21 cellular contexts compared by ENCODE assay signal in genomic region chr15:48510976-48511375, GRCh38.
DNase-seq lines count a peak whose midpoint lies in the region; ATAC-seq and TF ChIP-seq lines count a peak whose summit lies in the region.
"Had no signal": no experiment of that assay in that cellular context is flagged by ENCODE, and none has a peak within 500 bp of the region (broad histone marks: within the 10 kb centered on the region; RNA-seq: fewer than 3 reads in every experiment).

No MANE protein-coding gene starts in this region.

- no peaks in the 10 kb centered on the region for H3K27me3 ChIP-seq in tibial artery
- no peaks in the 10 kb centered on the region for H3K27me3 ChIP-seq in PC-3 (ENCODE audit: low read length)
- H3K27me3 ChIP-seq: cardiac muscle cell had no signal

- no peak overlapping the region for H3K4me2 ChIP-seq in PC-3 (ENCODE audit: low read length)

- H3K9ac ChIP-seq in PC-3 (ENCODE audit: low read length) = no peak overlapping the region

- H2AFZ ChIP-seq in PC-3 (ENCODE audit: low read length) = no peak overlapping the region

- POLR2A ChIA-PET in PC-3 (lab: Charles Lee; ENCODE audit: unreplicated experiment) = no interaction called here

- no peaks in the 10 kb centered on the region for H4K20me1 ChIP-seq in PC-3 (ENCODE audit: low read length)

- BruUV-seq in PC-3 (replicated peaks; lab: Mats Ljungman, UMichigan) = no TSS peak

- intact Hi-C loops in tibial artery (cut with DNase I; ENCODE audit: low total_unique reads) (no loop called here), PC-3 (cut with micrococcal nuclease) (no loop called here)

- H3K36me3 ChIP-seq in tibial artery (peaks cover 24 to 56% (median 39%) of the 10 kb centered on the region in 3 donors), PC-3 (ENCODE audit: low read depth, low read length) (no peaks in the 10 kb centered on the region)
- H3K36me3 ChIP-seq: cardiac muscle cell had no signal

- H3K27ac ChIP-seq in tibial artery = peak overlapping the region in 1 of 2 donors; percentile 18
- no peak overlapping the region for H3K27ac ChIP-seq in PC-3 (ENCODE audit: low read length)
- H3K27ac ChIP-seq: cardiac muscle cell, SK-N-MC had no signal

- TF ChIP-seq CTCF in fibroblast of mammary gland (conservative IDR thresholded peaks at IDR 0.05; ENCODE audit: control insufficient read depth, insufficient read depth, low read depth, low read length) (no peak), tibial artery (IDR thresholded peaks at IDR 0.05) (no peak), PC-3 (conservative IDR thresholded peaks at IDR 0.05; ENCODE audit: low read depth, low read length) (no peak)

- CTCF ChIA-PET in PC-3 (lab: Charles Lee) = no interaction called here

- H3K9me2 ChIP-seq in PC-3 (replicated peaks; ENCODE audit: low read length) = no peaks in the 10 kb centered on the region

- DNase-seq in RPMI7951 (ENCODE audit: low read depth) (peak; percentile 24), fibroblast of mammary gland (ENCODE audit: low read depth) (peak; percentile 53), mucosa of gallbladder (ENCODE audit: low spot score) (peak; percentile 70), tibial artery (peak; percentile 73 to 74), GF-D8 (lab: John Stamatoyannopoulos, UW) (no peak), PC-3 (no peak)
- DNase-seq: activated CD4-positive, alpha-beta T cell treated with anti-CD3 and anti-CD28 coated beads, Interleukin-2, amount 50 U/mL, for 4 hours; activated T-cell treated with anti-CD3 and anti-CD28 coated beads, Interleukin-2, amount 50 U/mL, for 4 hours; DMS79; effector memory CD8-positive, alpha-beta T cell; foreskin melanocyte; mammary epithelial cell; NCI-H524; nephron progenitor cell; stimulated activated CD4-positive, alpha-beta T cell treated with anti-CD3 and anti-CD28 coated beads, Interleukin-4, amount 100 ng/mL, for 1 hour; stimulated activated CD8-positive, alpha-beta memory T cell treated with anti-CD3 and anti-CD28 coated beads, Interleukin-4, amount 100 ng/mL, for 48 hours; trophoblast cell had no signal

- H3K9me3 ChIP-seq in tibial artery (no peaks in the 10 kb centered on the region), PC-3 (ENCODE audit: low read length) (no peaks in the 10 kb centered on the region)

- no peak overlapping the region for H3K4me3 ChIP-seq in fibroblast of mammary gland (ENCODE audit: control insufficient read depth, low read depth, low read length)
- H3K4me3 ChIP-seq in tibial artery = no peak overlapping the region
- H3K4me3 ChIP-seq in PC-3 (ENCODE audit: low read length) = no peak overlapping the region
- H3K4me3 ChIP-seq: cardiac muscle cell, SK-N-MC had no signal

- ATAC-seq in HG03045 (IDR thresholded peaks at IDR 0.05; ENCODE audit: unreplicated experiment) = no peak
- no peak for ATAC-seq in PC-3
- ATAC-seq: activated naive CD4-positive, alpha-beta T cell treated with anti-CD3 and anti-CD28 coated beads, Interleukin-2, amount 50 U/mL, for 72 hours; activated T-cell treated with anti-CD3 and anti-CD28 coated beads, Interleukin-2, amount 50 U/mL, for 4 hours; effector memory CD8-positive, alpha-beta T cell had no signal

- no peaks in the 10 kb centered on the region for H3F3A ChIP-seq in PC-3 (ENCODE audit: low read length, unreplicated experiment)

- peaks cover 0 to 10% (median 0%) of the 10 kb centered on the region in 4 donors for H3K4me1 ChIP-seq in tibial artery
- no peaks in the 10 kb centered on the region for H3K4me1 ChIP-seq in PC-3 (ENCODE audit: insufficient read depth, low read length)

- H3K79me2 ChIP-seq in PC-3 (ENCODE audit: low read length) = no peaks in the 10 kb centered on the region

Comparison
In these comparisons a context has a peak if more than half of its experiments do, and no peak if none do; other contexts are left out.
1. DNase-seq: peak in RPMI7951 (single experiment), fibroblast of mammary gland (single experiment), mucosa of gallbladder (single experiment) and tibial artery (2 of 2); none in GF-D8 (single experiment) and PC-3 (single experiment).